ENCODE assay signal across 24 cellular contexts in the genomic region with DNA sequence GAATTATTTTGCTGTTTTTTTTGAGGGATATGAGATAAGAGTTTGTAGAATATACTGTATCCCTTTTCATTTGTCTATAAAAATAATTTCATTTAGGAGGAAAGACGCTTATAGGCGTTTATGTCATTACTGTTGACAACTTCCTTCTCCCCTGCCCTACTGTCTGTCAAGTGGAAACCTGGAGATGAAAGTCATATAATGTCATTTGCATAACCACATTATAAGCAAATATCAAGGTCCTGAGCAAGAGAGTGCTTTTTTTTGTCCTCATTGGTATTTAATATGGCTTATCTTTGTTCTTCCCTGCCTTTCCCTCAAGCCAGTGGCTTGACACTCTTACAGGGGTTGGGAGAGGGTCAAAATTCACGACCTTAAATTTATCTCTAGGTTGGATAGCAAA. TPM values are rescaled to one million over a fixed set of nuclear protein-coding genes. Genes with fewer than 3 reads are reported as not detected.
DNase-seq lines count a peak whose midpoint lies in the region; ATAC-seq, FAIRE-seq and TF ChIP-seq lines count a peak whose summit lies in the region.
"Had no signal": no experiment of that assay in that cellular context is flagged by ENCODE, and none has a peak within 500 bp of the region (broad histone marks: within the 10 kb centered on the region; RNA-seq: fewer than 3 reads in every experiment).

No MANE protein-coding gene starts in this region.

- ATAC-seq in HG03103 (IDR thresholded peaks at IDR 0.05; ENCODE audit: low read depth, unreplicated experiment) (peak; percentile 30), pancreas (no peak)
- ATAC-seq: K562 had no signal

- peak overlapping the region; percentile 30 for H3K27ac ChIP-seq in cardiac muscle cell
- H3K27ac ChIP-seq in right atrium auricular region = no peak overlapping the region
- no peak overlapping the region for H3K27ac ChIP-seq in kidney (ENCODE audit: low read depth in 2 of 2, low read length in 2 of 2)
- no peak overlapping the region for H3K27ac ChIP-seq in Peyer's patch
- H3K27ac ChIP-seq in pancreas = no peak overlapping the region
- H3K27ac ChIP-seq: neutrophil, thyroid gland had no signal

- DNase-seq in cardiac muscle cell (ENCODE audit: low read depth in 1 of 2, low spot score in 1 of 2) (no peak), right atrium auricular region (ENCODE audit: low spot score) (no peak), SW480 (ENCODE audit: low spot score) (peak; percentile 45), kidney (no peak), Peyer's patch (no peak), NCI-H146 treated with DMSO at 0.1 percent for 48 hours (lab: John Stamatoyannopoulos, UW; ENCODE audit: unreplicated experiment) (no peak), pancreas (no peak)
- DNase-seq: activated CD8-positive, alpha-beta memory T cell treated with anti-CD3 and anti-CD28 coated beads for 24 hours; activated naive CD4-positive, alpha-beta T cell treated with anti-CD3 and anti-CD28 coated beads for 36 hours; activated T-cell treated with anti-CD3 and anti-CD28 coated beads, Interleukin-2, amount 50 U/mL, for 48 hours; AML-193; aorta; EL; GOT3; NCI-H187 treated with DMSO at 0.1 percent for 48 hours; NCI-H2227 treated with DMSO at 0.1 percent for 48 hours; NCI-H82; Right ventricle myocardium superior; small intestine; stimulated activated naive CD4-positive, alpha-beta T cell; thyroid gland had no signal

- H3K9me3 ChIP-seq in cardiac muscle cell (ENCODE audit: low read depth) (no peaks in the 10 kb centered on the region), right atrium auricular region (no peaks in the 10 kb centered on the region), kidney (ENCODE audit: control insufficient read depth in 1 of 2, low read length in 2 of 2) (no peaks in the 10 kb centered on the region), Peyer's patch (no peaks in the 10 kb centered on the region), pancreas (no peaks in the 10 kb centered on the region)
- H3K9me3 ChIP-seq: neutrophil, thyroid gland had no signal

- TF ChIP-seq CTCF in cardiac muscle cell (IDR thresholded peaks at IDR 0.05; ENCODE audit: low read depth, low read length) (no peak), right atrium auricular region (IDR thresholded peaks at IDR 0.05) (no peak), kidney (IDR thresholded peaks at IDR 0.05; ENCODE audit: borderline replicate concordance, extremely low read depth, insufficient read depth) (no peak), Peyer's patch (IDR thresholded peaks at IDR 0.05) (no peak), pancreas (IDR thresholded peaks at IDR 0.05) (no peak)

- H3K4me3 ChIP-seq in cardiac muscle cell = no peak overlapping the region
- no peak overlapping the region for H3K4me3 ChIP-seq in right atrium auricular region
- H3K4me3 ChIP-seq in kidney (ENCODE audit: low read length in 2 of 2) = no peak overlapping the region
- no peak overlapping the region for H3K4me3 ChIP-seq in Peyer's patch
- no peak overlapping the region for H3K4me3 ChIP-seq in pancreas
- H3K4me3 ChIP-seq: K562, thyroid gland had no signal

- intact Hi-C loops in kidney (cut with DNase I) (no loop called here), pancreas (cut with DNase I) (no loop called here)

- H3K4me1 ChIP-seq in cardiac muscle cell (ENCODE audit: low read depth) = no peaks in the 10 kb centered on the region
- peaks cover 0 to 9% of the 10 kb centered on the region in 2 donors for H3K4me1 ChIP-seq in right atrium auricular region
- H3K4me1 ChIP-seq in kidney (ENCODE audit: control insufficient read depth in 1 of 2, insufficient read depth in 1 of 2, low read depth in 1 of 2, low read length in 2 of 2) = peaks cover 0 to 2% of the 10 kb centered on the region in 2 donors
- H3K4me1 ChIP-seq in Peyer's patch = peaks cover 0 to 2% (median 0%) of the 10 kb centered on the region in 4 donors
- H3K4me1 ChIP-seq in pancreas = no peaks in the 10 kb centered on the region

- TF ChIP-seq POLR2A in Peyer's patch (IDR thresholded peaks at IDR 0.05) = no peak

- no peaks in the 10 kb centered on the region for H3K27me3 ChIP-seq in cardiac muscle cell
- H3K27me3 ChIP-seq in right atrium auricular region = no peaks in the 10 kb centered on the region
- H3K27me3 ChIP-seq in Peyer's patch = no peaks in the 10 kb centered on the region
- H3K27me3 ChIP-seq in pancreas = no peaks in the 10 kb centered on the region
- H3K27me3 ChIP-seq: thyroid gland had no signal

- H3K36me3 ChIP-seq in cardiac muscle cell (peaks cover 5% of the 10 kb centered on the region), right atrium auricular region (peaks cover 13% of the 10 kb centered on the region), kidney (ENCODE audit: control insufficient read depth in 1 of 2, insufficient read depth in 2 of 2, low read length in 2 of 2) (peaks cover 8 to 9% of the 10 kb centered on the region in 2 donors), Peyer's patch (peaks cover 0 to 21% (median 0%) of the 10 kb centered on the region in 3 donors), pancreas (no peaks in the 10 kb centered on the region)
- H3K36me3 ChIP-seq: neutrophil had no signal

- 75 to 85% methylated on average over 3 of the region's 3 CpGs for WGBS in pancreas, 2 donors

- no peak overlapping the region for H3K9ac ChIP-seq in kidney (ENCODE audit: low read length in 2 of 2)

- FAIRE-seq in kidney (lab: Jason Lieb, UNC) (no peak), pancreas (lab: Jason Lieb, UNC) (no peak)
- FAIRE-seq: K562, small intestine had no signal

RNA-seq across cellular contexts. Expression of gene LRP2BP, which starts 55.8 kb away (rescaled TPM):
- total RNA-seq in cardiac muscle cell (0.63 TPM in 2 replicates), right atrium auricular region (1 to 10 TPM in 1 of 2 donors, under 1 TPM in 1; 0.79 to 1.3 TPM), kidney (1.9 TPM), Peyer's patch (1 to 10 TPM in 1 of 4 donors, under 1 TPM in 1, not detected in 2; 0.35 to 1.2 TPM), pancreas (1 to 10 TPM in 3 of 6 donors, under 1 TPM in 3; 0.79 to 1.2 (median 1.00) TPM)
- polyA plus RNA-seq in cardiac muscle cell (1.0 and 2.7 TPM in 2 replicates), kidney (ENCODE audit: insufficient read depth, low read depth, low replicate concordance) (0.99 TPM), pancreas (1 to 10 TPM in 1 of 2 donors, under 1 TPM in 1; 0.72 to 2.1 TPM)

RNA-seq across cellular contexts. Expression of gene ANKRD37, which starts 56.7 kb away (rescaled TPM):
- total RNA-seq in cardiac muscle cell = 3.8 and 27.8 TPM in 2 replicates
- 15.8 and 18.1 TPM in 2 replicates for polyA plus RNA-seq in cardiac muscle cell
- total RNA-seq in right atrium auricular region = 10 to 100 TPM in 1 of 2 donors, 1 to 10 TPM in 1; 5.5 to 13.8 TPM
- 13.0 TPM for total RNA-seq in kidney
- polyA plus RNA-seq in kidney (ENCODE audit: insufficient read depth, low read depth, low replicate concordance) = 14.2 TPM
- total RNA-seq in Peyer's patch = 10 to 100 TPM in 1 of 4 donors, 1 to 10 TPM in 2, not detected in 1; 1.4 to 12.6 (median 8.7) TPM
- total RNA-seq in pancreas = 10 to 100 TPM in 2 of 6 donors, 1 to 10 TPM in 4; 4.8 to 13.5 (median 8.6) TPM
- polyA plus RNA-seq in pancreas = 10 to 100 TPM; 11.5 to 15.3 TPM
